In genomic region chr10:48670978-48671913, GRCh38 we compare ENCODE assay signal across 10 cellular contexts. TPM values are rescaled to one million over a fixed set of nuclear protein-coding genes. Genes with fewer than 3 reads are reported as not detected.
DNase-seq lines count a peak whose midpoint lies in the region; ATAC-seq and TF ChIP-seq lines count a peak whose summit lies in the region.
"Had no signal": no experiment of that assay in that cellular context is flagged by ENCODE, and none has a peak within 500 bp of the region (broad histone marks: within the 10 kb centered on the region; RNA-seq: fewer than 3 reads in every experiment).

No MANE protein-coding gene starts in this region.

- H3K4me1 ChIP-seq in vagina = no peaks in the 10 kb centered on the region
- H3K4me1 ChIP-seq: adrenal gland had no signal

- H3K36me3 ChIP-seq in vagina = no peaks in the 10 kb centered on the region
- H3K36me3 ChIP-seq: adrenal gland had no signal

- intact Hi-C loops in Right ventricle myocardium superior (cut with DNase I) (no loop called here), left cardiac atrium (cut with DNase I) (no loop called here), vagina (cut with DNase I) (no loop called here)

- peak; percentile 22 for ATAC-seq in Right ventricle myocardium superior (ENCODE audit: poor library complexity)
- ATAC-seq in left cardiac atrium = no peak
- ATAC-seq in HG02981 (IDR thresholded peaks at IDR 0.05; ENCODE audit: unreplicated experiment) = peak; percentile 51
- ATAC-seq in activated naive CD8-positive, alpha-beta T cell treated with anti-CD3 and anti-CD28 coated beads, Interleukin-2, amount 50 U/mL, for 24 hours = peak; percentile 55

- H3K27ac Mint-ChIP-seq in activated naive CD8-positive, alpha-beta T cell treated with anti-CD3 and anti-CD28 coated beads, Interleukin-2, amount 50 U/mL, for 24 hours = peak overlapping the region; percentile 54

- peaks cover 6% of the 10 kb centered on the region for H3K4me1 Mint-ChIP-seq in activated naive CD8-positive, alpha-beta T cell treated with anti-CD3 and anti-CD28 coated beads, Interleukin-2, amount 50 U/mL, for 24 hours

- no peaks in the 10 kb centered on the region for H3K27me3 ChIP-seq in vagina
- H3K27me3 ChIP-seq: adrenal gland had no signal

- H3K27ac ChIP-seq in vagina = no peak overlapping the region
- H3K27ac ChIP-seq: adrenal gland had no signal

- TF ChIP-seq POLR2A in vagina (IDR thresholded peaks at IDR 0.05) = no peak

- H3K27me3 Mint-ChIP-seq in activated naive CD8-positive, alpha-beta T cell treated with anti-CD3 and anti-CD28 coated beads, Interleukin-2, amount 50 U/mL, for 24 hours = no peaks in the 10 kb centered on the region

- no peak for TF ChIP-seq CTCF in vagina (IDR thresholded peaks at IDR 0.05)

- H3K36me3 Mint-ChIP-seq in activated naive CD8-positive, alpha-beta T cell treated with anti-CD3 and anti-CD28 coated beads, Interleukin-2, amount 50 U/mL, for 24 hours (ENCODE audit: low read depth) = no peaks in the 10 kb centered on the region

- H3K9me3 Mint-ChIP-seq in activated naive CD8-positive, alpha-beta T cell treated with anti-CD3 and anti-CD28 coated beads, Interleukin-2, amount 50 U/mL, for 24 hours = no peaks in the 10 kb centered on the region

- H3K9me3 ChIP-seq in vagina = no peaks in the 10 kb centered on the region
- H3K9me3 ChIP-seq: adrenal gland had no signal

- no peak for DNase-seq in Right ventricle myocardium superior
- DNase-seq in left cardiac atrium = no peak
- peak; percentile 27 for DNase-seq in activated naive CD8-positive, alpha-beta T cell treated with anti-CD3 and anti-CD28 coated beads, Interleukin-2, amount 50 U/mL, for 24 hours
- DNase-seq in vagina (ENCODE audit: extremely low spot score in 2 of 2) = peak; percentile 44 to 87
- no peak for DNase-seq in activated CD4-positive, alpha-beta T cell treated with anti-CD3 and anti-CD28 coated beads, Interleukin-2, amount 50 U/mL, for 1 hour
- no peak for DNase-seq in activated naive CD4-positive, alpha-beta T cell (lab: John Stamatoyannopoulos, UW)
- no peak for DNase-seq in DMS 273 treated with DMSO at 0.1 percent for 48 hours (lab: John Stamatoyannopoulos, UW)
- DNase-seq: adrenal gland, NCI-H510A had no signal

- no peak overlapping the region for H3K4me3 Mint-ChIP-seq in activated naive CD8-positive, alpha-beta T cell treated with anti-CD3 and anti-CD28 coated beads, Interleukin-2, amount 50 U/mL, for 24 hours

- H3K4me3 ChIP-seq in vagina = no peak overlapping the region
- H3K4me3 ChIP-seq: adrenal gland had no signal

RNA-seq across cellular contexts. Expression of gene WDFY4, which starts 13.4 kb away (rescaled TPM):
- total RNA-seq in Right ventricle myocardium superior (1.1 TPM), left cardiac atrium (1 to 10 TPM; 2.6 to 3.8 TPM), vagina (6.4 TPM)

Comparison
In these comparisons a context has a peak if more than half of its experiments do, and no peak if none do; other contexts are left out.
1. ATAC-seq: peak in Right ventricle myocardium superior (single experiment), HG02981 (single experiment) and activated naive CD8-positive, alpha-beta T cell treated with anti-CD3 and anti-CD28 coated beads, Interleukin-2, amount 50 U/mL, for 24 hours (single experiment); none in left cardiac atrium (0 of 2).
2. DNase-seq: peak in activated naive CD8-positive, alpha-beta T cell treated with anti-CD3 and anti-CD28 coated beads, Interleukin-2, amount 50 U/mL, for 24 hours (single experiment) and vagina (2 of 2); none in Right ventricle myocardium superior (single experiment), left cardiac atrium (single experiment), activated CD4-positive, alpha-beta T cell treated with anti-CD3 and anti-CD28 coated beads, Interleukin-2, amount 50 U/mL, for 1 hour (single experiment), activated naive CD4-positive, alpha-beta T cell (0 of 4) and DMS 273 treated with DMSO at 0.1 percent for 48 hours (single experiment).